1 cellular context compared by ENCODE assay signal in genomic region chr9:128552153-128552743, GRCh38.
TF ChIP-seq lines count a peak whose summit lies in the region.

TSS of gene SPTAN1 (plus strand) at chr9:128552587. CDS start at chr9:128566741, 14,154 bp downstream.

TF ChIP-seq in K562, 482 proteins besides CTCF, POLR2A, EP300 and RAD21 (continued from another document and continues in another):
- TF ChIP-seq CUX1 (CRISPR knock-in tag; IDR thresholded peaks at IDR 0.05): peak; percentile 84; the same call in 1 of the 2 replicates
- TF ChIP-seq NRF1 (conservative IDR thresholded peaks at IDR 0.05 in 1 of 2, IDR thresholded peaks at IDR 0.05 in 1 of 2): peak; percentile 82 to 85
- no peak for TF ChIP-seq FIP1L1 (IDR thresholded peaks at IDR 0.05; ENCODE audit: low read depth, low read length, poor library complexity, severe bottlenecking)
- peak; percentile 86 for TF ChIP-seq ZNF766 (CRISPR knock-in tag; conservative IDR thresholded peaks at IDR 0.05)
- TF ChIP-seq NFIC (IDR thresholded peaks at IDR 0.05): peak; percentile 4; the same call in 1 of the 2 replicates
- peak; percentile 57; the same call in 1 of the 2 replicates for TF ChIP-seq SP1 (CRISPR knock-in tag; IDR thresholded peaks at IDR 0.05)
- TF ChIP-seq E4F1 (CRISPR knock-in tag; IDR thresholded peaks at IDR 0.05; ENCODE audit: borderline replicate concordance): no peak
- peak; percentile 66; the same call in 1 of the 2 replicates for TF ChIP-seq L3MBTL2 (IDR thresholded peaks at IDR 0.05)
- peak; percentile 56; the same call in 1 of the 2 replicates for TF ChIP-seq ZNF263 (CRISPR knock-in tag; IDR thresholded peaks at IDR 0.05; ENCODE audit: borderline replicate concordance)
- TF ChIP-seq PCBP2 (IDR thresholded peaks at IDR 0.05; ENCODE audit: low read depth, low read length, poor library complexity, severe bottlenecking): peak; percentile 57
- no peak for TF ChIP-seq ZBTB49 (CRISPR knock-in tag; IDR thresholded peaks at IDR 0.05; ENCODE audit: borderline replicate concordance)
- no peak for TF ChIP-seq MAFK (IDR thresholded peaks at IDR 0.05; ENCODE audit: low read length)
- 0 out of 2 replicates have a peak, but pooled peaks have one; percentile 17 for TF ChIP-seq ZBTB26 (CRISPR knock-in tag; IDR thresholded peaks at IDR 0.05)
- TF ChIP-seq CCAR2 (IDR thresholded peaks at IDR 0.05; ENCODE audit: low read depth, low read length): no peak
- TF ChIP-seq TFAP4 (CRISPR knock-in tag; IDR thresholded peaks at IDR 0.05; ENCODE audit: borderline replicate concordance): peak; percentile 65; the same call in 1 of the 2 replicates
- peak; percentile 95; the same call in 1 of the 2 replicates for TF ChIP-seq ILF3 (IDR thresholded peaks at IDR 0.05; ENCODE audit: borderline replicate concordance)
- peak; percentile 56 for TF ChIP-seq GABPA (tag; conservative IDR thresholded peaks at IDR 0.05; ENCODE audit: low read depth)
- TF ChIP-seq ADNP (tag; IDR thresholded peaks at IDR 0.05): no peak
- no peak for TF ChIP-seq ZC3H8 (IDR thresholded peaks at IDR 0.05)
- 0 out of 2 replicates have a peak, but pooled peaks have one; percentile 64 for TF ChIP-seq ZNF175 (CRISPR knock-in tag; IDR thresholded peaks at IDR 0.05; ENCODE audit: low read depth)
- TF ChIP-seq ARID3B (CRISPR knock-in tag; IDR thresholded peaks at IDR 0.05; ENCODE audit: borderline replicate concordance): no peak; the same call in 1 of the 2 replicates
- peak; percentile 80 for TF ChIP-seq HNRNPLL (IDR thresholded peaks at IDR 0.05; ENCODE audit: low read depth, low read length, poor library complexity, severe bottlenecking)
- no peak for TF ChIP-seq ARNT (IDR thresholded peaks at IDR 0.05)
- no peak for TF ChIP-seq HEY1 (CRISPR knock-in tag; IDR thresholded peaks at IDR 0.05; ENCODE audit: borderline replicate concordance)
- peak; percentile 31; the same call in 1 of the 2 replicates for TF ChIP-seq MAX (CRISPR knock-in tag; IDR thresholded peaks at IDR 0.05)
- 0 out of 2 replicates have a peak, but pooled peaks have one; percentile 14 for TF ChIP-seq MBD2 (IDR thresholded peaks at IDR 0.05; ENCODE audit: borderline replicate concordance, low read depth)
- TF ChIP-seq ZNF347 (CRISPR knock-in tag; IDR thresholded peaks at IDR 0.05; ENCODE audit: low read depth): no peak
- peak in 1 of 2 experiments; percentile 44 for TF ChIP-seq E2F6 (IDR thresholded peaks at IDR 0.05; ENCODE audit: borderline replicate concordance in 1 of 2, extremely low read depth in 1 of 2, insufficient read depth in 1 of 2, insufficient read length in 1 of 2, low read depth in 1 of 2, low read length in 1 of 2, poor library complexity in 1 of 2, severe bottlenecking in 1 of 2)
- peak; percentile 81; the same call in 1 of the 2 replicates for TF ChIP-seq PHF8 (IDR thresholded peaks at IDR 0.05; ENCODE audit: borderline replicate concordance, low read length)
- TF ChIP-seq CREB1 (IDR thresholded peaks at IDR 0.05): peak; percentile 71
- peak; percentile 73; the same call in 1 of the 2 replicates for TF ChIP-seq CREB1 (CRISPR knock-in tag; IDR thresholded peaks at IDR 0.05)
- TF ChIP-seq VEZF1 (CRISPR knock-in tag; IDR thresholded peaks at IDR 0.05): peak; percentile 85
- TF ChIP-seq KDM1A (IDR thresholded peaks at IDR 0.05): no peak
- peak; percentile 31; the same call in 1 of the 2 replicates for TF ChIP-seq NKRF (IDR thresholded peaks at IDR 0.05; ENCODE audit: borderline replicate concordance)
- no peak for TF ChIP-seq USF1 (CRISPR knock-in tag; IDR thresholded peaks at IDR 0.05)
- no peak for TF ChIP-seq RFX1 (IDR thresholded peaks at IDR 0.05)
- peak; percentile 86 for TF ChIP-seq KDM5B (IDR thresholded peaks at IDR 0.05; ENCODE audit: insufficient replicate concordance, low read depth, low read length)
- peak; percentile 51; the same call in 1 of the 2 replicates for TF ChIP-seq POLR2H (tag; IDR thresholded peaks at IDR 0.05; ENCODE audit: low read depth)
